Comparison of ENCODE assay signal across 22 cellular contexts in genomic region chr22:35928273-35928798, GRCh38.
"Had no signal": no experiment of that assay in that cellular context is flagged by ENCODE, and none has a peak within 500 bp of the region (broad histone marks: within the 10 kb centered on the region; RNA-seq: fewer than 3 reads in every experiment).

No MANE protein-coding gene starts in this region.

- H3K27ac ChIP-seq: brain microvascular endothelial cell, coronary artery, left lung, ovary, suprapubic skin had no signal

- H3K4me2 ChIP-seq: smooth muscle cell had no signal

- ATAC-seq: activated naive CD8-positive, alpha-beta T cell treated with anti-CD3 and anti-CD28 coated beads, Interleukin-2, amount 50 U/mL, for 24 hours; left lung; mucosa of descending colon; sciatic nerve; stimulated activated naive CD8-positive, alpha-beta T cell treated with anti-CD3 and anti-CD28 coated beads, Interleukin-15, amount 100 ng/mL, for 72 hours; T-cell had no signal

- H3K4me3 ChIP-seq: coronary artery, left lung, mucosa of descending colon, ovary, smooth muscle cell, suprapubic skin, transverse colon had no signal

- H3K27ac Mint-ChIP-seq: activated CD4-positive, alpha-beta T cell treated with anti-CD3 and anti-CD28 coated beads, Interleukin-2, amount 10 ng/mL, durations not matched to agents 7 days and 5 days; activated naive CD4-positive, alpha-beta T cell treated with anti-CD3 and anti-CD28 coated beads, Interleukin-2, amount 10 ng/mL, durations not matched to agents 7 days and 5 days; activated naive CD8-positive, alpha-beta T cell treated with anti-CD3 and anti-CD28 coated beads, Interleukin-2, amount 50 U/mL, for 24 hours; naive B cell; stimulated activated naive CD8-positive, alpha-beta T cell treated with anti-CD3 and anti-CD28 coated beads, Interleukin-15, amount 100 ng/mL, for 72 hours; T-cell had no signal

- H3K9me3 ChIP-seq: left lung, mucosa of descending colon, ovary, suprapubic skin, transverse colon had no signal

- DNase-seq: activated CD4-positive, alpha-beta T cell treated with anti-CD3 and anti-CD28 coated beads, Interleukin-2, amount 10 ng/mL, durations not matched to agents 7 days and 5 days; activated CD8-positive, alpha-beta memory T cell treated with anti-CD3 and anti-CD28 coated beads, Interleukin-2, amount 50 U/mL, for 4 hours; activated effector memory CD4-positive, alpha-beta T cell treated with Interleukin-2 at 50 U/mL for 16 hours; activated naive CD4-positive, alpha-beta T cell treated with anti-CD3 and anti-CD28 coated beads, Interleukin-2, amount 10 ng/mL, durations not matched to agents 7 days and 5 days; activated naive CD8-positive, alpha-beta T cell treated with anti-CD3 and anti-CD28 coated beads, Interleukin-2, amount 50 U/mL, for 24 hours; activated T-cell treated with anti-CD3 and anti-CD28 coated beads, Interleukin-2, amount 50 U/mL, for 48 hours; anterior cingulate cortex; brain microvascular endothelial cell; erythroblast; head of caudate nucleus; left lung; mucosa of descending colon; naive B cell; ovary; stimulated activated CD4-positive, alpha-beta T cell treated with anti-CD3 and anti-CD28 coated beads, Interleukin-4, amount 100 ng/mL, for 1 hour; stimulated activated naive CD8-positive, alpha-beta T cell treated with anti-CD3 and anti-CD28 coated beads, Interleukin-15, amount 100 ng/mL, for 72 hours; T-cell; transverse colon had no signal

- H3K36me3 Mint-ChIP-seq: activated naive CD4-positive, alpha-beta T cell treated with anti-CD3 and anti-CD28 coated beads, Interleukin-2, amount 10 ng/mL, durations not matched to agents 7 days and 5 days; naive B cell; T-cell had no signal

- H3K9me3 Mint-ChIP-seq: activated CD4-positive, alpha-beta T cell treated with anti-CD3 and anti-CD28 coated beads, Interleukin-2, amount 10 ng/mL, durations not matched to agents 7 days and 5 days; activated naive CD4-positive, alpha-beta T cell treated with anti-CD3 and anti-CD28 coated beads, Interleukin-2, amount 10 ng/mL, durations not matched to agents 7 days and 5 days; activated naive CD8-positive, alpha-beta T cell treated with anti-CD3 and anti-CD28 coated beads, Interleukin-2, amount 50 U/mL, for 24 hours; naive B cell; stimulated activated naive CD8-positive, alpha-beta T cell treated with anti-CD3 and anti-CD28 coated beads, Interleukin-15, amount 100 ng/mL, for 72 hours; T-cell had no signal

- H3K36me3 ChIP-seq: brain microvascular endothelial cell, left lung, ovary, suprapubic skin, transverse colon had no signal

- H3K27me3 Mint-ChIP-seq: activated CD4-positive, alpha-beta T cell treated with anti-CD3 and anti-CD28 coated beads, Interleukin-2, amount 10 ng/mL, durations not matched to agents 7 days and 5 days; activated naive CD4-positive, alpha-beta T cell treated with anti-CD3 and anti-CD28 coated beads, Interleukin-2, amount 10 ng/mL, durations not matched to agents 7 days and 5 days; activated naive CD8-positive, alpha-beta T cell treated with anti-CD3 and anti-CD28 coated beads, Interleukin-2, amount 50 U/mL, for 24 hours; stimulated activated naive CD8-positive, alpha-beta T cell treated with anti-CD3 and anti-CD28 coated beads, Interleukin-15, amount 100 ng/mL, for 72 hours had no signal

- H3K4me1 Mint-ChIP-seq: activated CD4-positive, alpha-beta T cell treated with anti-CD3 and anti-CD28 coated beads, Interleukin-2, amount 10 ng/mL, durations not matched to agents 7 days and 5 days; activated naive CD4-positive, alpha-beta T cell treated with anti-CD3 and anti-CD28 coated beads, Interleukin-2, amount 10 ng/mL, durations not matched to agents 7 days and 5 days; activated naive CD8-positive, alpha-beta T cell treated with anti-CD3 and anti-CD28 coated beads, Interleukin-2, amount 50 U/mL, for 24 hours; naive B cell; stimulated activated naive CD8-positive, alpha-beta T cell treated with anti-CD3 and anti-CD28 coated beads, Interleukin-15, amount 100 ng/mL, for 72 hours; T-cell had no signal

- H3K4me3 Mint-ChIP-seq: activated CD4-positive, alpha-beta T cell treated with anti-CD3 and anti-CD28 coated beads, Interleukin-2, amount 10 ng/mL, durations not matched to agents 7 days and 5 days; activated naive CD4-positive, alpha-beta T cell treated with anti-CD3 and anti-CD28 coated beads, Interleukin-2, amount 10 ng/mL, durations not matched to agents 7 days and 5 days; activated naive CD8-positive, alpha-beta T cell treated with anti-CD3 and anti-CD28 coated beads, Interleukin-2, amount 50 U/mL, for 24 hours; naive B cell; stimulated activated naive CD8-positive, alpha-beta T cell treated with anti-CD3 and anti-CD28 coated beads, Interleukin-15, amount 100 ng/mL, for 72 hours; T-cell had no signal

- H3K4me1 ChIP-seq: left lung had no signal

- H3K27me3 ChIP-seq: brain microvascular endothelial cell, left lung, ovary, suprapubic skin, transverse colon had no signal
